In the genomic region with DNA sequence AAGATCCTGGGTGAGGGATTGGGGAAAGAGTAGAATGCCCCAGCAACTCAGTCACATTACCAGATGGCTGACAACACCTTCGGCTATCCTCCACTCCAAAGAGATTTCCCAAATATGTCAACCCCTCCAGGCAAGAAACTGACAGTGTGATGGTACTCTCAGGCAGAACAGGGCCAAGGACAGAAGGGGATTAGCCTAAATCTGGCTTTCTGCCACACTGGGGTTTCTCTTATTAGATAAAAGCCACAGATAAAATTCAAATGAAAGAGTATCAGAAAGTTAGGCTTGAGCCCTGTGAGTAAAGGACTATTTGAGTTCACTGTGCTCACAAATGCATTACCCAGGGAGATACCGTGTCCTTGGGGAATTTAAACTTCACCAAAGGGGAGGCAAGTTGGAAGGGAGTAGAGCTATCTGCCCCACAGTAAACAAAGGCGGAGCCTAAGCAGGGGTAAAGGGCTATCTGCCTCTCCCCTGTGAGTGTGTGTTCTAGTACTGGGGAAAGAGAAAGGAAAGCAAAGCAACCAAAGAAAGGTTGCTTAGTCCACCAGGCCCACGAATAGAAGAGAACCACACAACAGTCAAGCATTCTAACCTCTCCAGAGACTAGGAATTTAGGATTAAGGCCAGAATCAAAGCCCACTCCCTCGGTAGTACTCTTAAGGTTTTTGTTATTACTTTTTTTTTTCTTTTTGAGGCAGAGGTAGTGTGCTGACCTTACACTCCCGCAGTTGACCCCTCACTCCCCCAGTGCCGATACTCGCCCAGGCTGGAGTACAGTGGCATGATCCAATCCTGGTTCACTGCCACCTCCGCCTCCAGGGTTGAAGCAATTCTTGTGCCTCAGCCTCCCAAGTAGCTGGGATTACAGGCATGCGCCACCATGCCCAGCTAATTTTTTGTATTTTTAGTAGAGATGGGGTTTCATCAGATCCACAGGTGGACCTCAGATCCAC, we compare ENCODE assay signal across 9 cellular contexts. TPM values are rescaled to one million over a fixed set of nuclear protein-coding genes. Genes with fewer than 3 reads are reported as not detected.
DNase-seq lines count a peak whose midpoint lies in the region; ATAC-seq and TF ChIP-seq lines count a peak whose summit lies in the region.
"Had no signal": no experiment of that assay in that cellular context is flagged by ENCODE, and none has a peak within 500 bp of the region (broad histone marks: within the 10 kb centered on the region; RNA-seq: fewer than 3 reads in every experiment).

No MANE protein-coding gene starts in this region.

- no peak overlapping the region for H2BK5ac ChIP-seq in neuronal stem cell (ENCODE audit: low read length)

- no peak overlapping the region for H2BK120ac ChIP-seq in neuronal stem cell (ENCODE audit: low read depth, low read length)

- H3K4me1 ChIP-seq in OCI-LY1 (ENCODE audit: insufficient read depth, low read length, severe bottlenecking) (peaks cover 50% of the 10 kb centered on the region), neuronal stem cell (ENCODE audit: control insufficient read depth in 2 of 2, insufficient read depth in 1 of 2, low read depth in 1 of 2, low read length in 2 of 2) (peaks cover 22 to 31% of the 10 kb centered on the region in 2 donors)

- H3K79me1 ChIP-seq in neuronal stem cell (ENCODE audit: low read depth, low read length), result peaks cover 5% of the 10 kb centered on the region

- H3K27me3 Mint-ChIP-seq in effector memory CD8-positive, alpha-beta T cell, result no peaks in the 10 kb centered on the region

- H3K27ac Mint-ChIP-seq in effector memory CD8-positive, alpha-beta T cell, result peak overlapping the region; percentile 85 to 96

- no peaks in the 10 kb centered on the region for H3K9me2 ChIP-seq in OCI-LY1 (ENCODE audit: low read depth, low read length)

- H3K4me3 Mint-ChIP-seq in effector memory CD8-positive, alpha-beta T cell, result peak overlapping the region; percentile 96 to 100

- H3K4me1 Mint-ChIP-seq in effector memory CD8-positive, alpha-beta T cell (ENCODE audit: low read depth in 2 of 2), result peaks cover 59 to 72% of the 10 kb centered on the region in 2 donors

- H3K36me3 ChIP-seq in OCI-LY1 (ENCODE audit: insufficient read depth, low read length) (peaks cover 38% of the 10 kb centered on the region), neuronal stem cell (replicated peaks in 1 of 2; ENCODE audit: control insufficient read depth in 2 of 2, insufficient read depth in 2 of 2, low read length in 2 of 2) (peaks cover 6 to 49% of the 10 kb centered on the region in 2 donors)

- H3F3A ChIP-seq in OCI-LY1 (ENCODE audit: insufficient read depth, low read length), result no peaks in the 10 kb centered on the region

- peaks cover 65% of the 10 kb centered on the region for H3K36me3 Mint-ChIP-seq in effector memory CD8-positive, alpha-beta T cell (ENCODE audit: insufficient read depth)

- no peak overlapping the region for H3K4ac ChIP-seq in neuronal stem cell (ENCODE audit: low read length)

- peak; percentile 70 for DNase-seq in D341Med (ENCODE audit: low spot score)
- DNase-seq in effector memory CD8-positive, alpha-beta T cell, result no peak
- DNase-seq in neuronal stem cell (ENCODE audit: low spot score), result no peak
- DNase-seq in germinal center (ENCODE audit: low spot score), result no peak
- DNase-seq: brain microvascular endothelial cell had no signal

- no peak overlapping the region for H4K91ac ChIP-seq in neuronal stem cell (ENCODE audit: low read depth, low read length, poor library complexity)

- no peaks in the 10 kb centered on the region for H4K20me1 ChIP-seq in OCI-LY1 (ENCODE audit: insufficient read depth, low read length)

- H3K4me3 ChIP-seq in OCI-LY1 (ENCODE audit: low read depth, low read length, poor library complexity, severe bottlenecking) (no peak overlapping the region), neuronal stem cell (ENCODE audit: low read length in 2 of 2) (no peak overlapping the region)

- H4K8ac ChIP-seq in neuronal stem cell (ENCODE audit: low read depth, low read length), result no peak overlapping the region

- H2BK12ac ChIP-seq in neuronal stem cell (ENCODE audit: low read length), result no peak overlapping the region

- no peak overlapping the region for H3K18ac ChIP-seq in neuronal stem cell (ENCODE audit: low read length)

- H2AFZ ChIP-seq in OCI-LY1 (ENCODE audit: low read length) (no peak overlapping the region), neuronal stem cell (ENCODE audit: low read length) (no peak overlapping the region)

- H3K9me3 ChIP-seq in OCI-LY1 (ENCODE audit: low read length), result no peaks in the 10 kb centered on the region
- H3K9me3 ChIP-seq in neuronal stem cell (replicated peaks in 1 of 2; ENCODE audit: control insufficient read depth in 2 of 2, insufficient read depth in 1 of 2, low read depth in 1 of 2, low read length in 2 of 2), result no peaks in the 10 kb centered on the region

- ATAC-seq in effector memory CD8-positive, alpha-beta T cell (replicated peaks), result no peak
- ATAC-seq in GM18861 (IDR thresholded peaks at IDR 0.05; ENCODE audit: unreplicated experiment) (no peak), GM18867 (IDR thresholded peaks at IDR 0.05; ENCODE audit: unreplicated experiment) (no peak), HG02678 (IDR thresholded peaks at IDR 0.05; ENCODE audit: unreplicated experiment) (no peak)

- peak overlapping the region; percentile 8 for H3K27ac ChIP-seq in OCI-LY1 (ENCODE audit: low read depth, low read length, poor library complexity, severe bottlenecking)
- H3K27ac ChIP-seq in neuronal stem cell (replicated peaks; ENCODE audit: low read length), result peak overlapping the region; percentile 48
- H3K27ac ChIP-seq: brain microvascular endothelial cell had no signal

- no peaks in the 10 kb centered on the region for H3K27me3 ChIP-seq in OCI-LY1 (ENCODE audit: insufficient read depth, low read length)
- H3K27me3 ChIP-seq in neuronal stem cell (ENCODE audit: control insufficient read depth in 3 of 3, insufficient read depth in 3 of 3, low read depth in 1 of 3, low read length in 3 of 3), result no peaks in the 10 kb centered on the region
- H3K27me3 ChIP-seq: brain microvascular endothelial cell had no signal

- no CpG with 5 or more reads among the region's 10 CpGs for WGBS in neuronal stem cell (ENCODE audit: extremely low coverage in 2 of 2, insufficient read length in 2 of 2, insufficient replicate concordance in 1 of 2), 2 donors

- TF ChIP-seq CTCF in OCI-LY1 (IDR thresholded peaks at IDR 0.05; ENCODE audit: low read length), result no peak

- no peaks in the 10 kb centered on the region for H3K9me3 Mint-ChIP-seq in effector memory CD8-positive, alpha-beta T cell

- H3K4me2 ChIP-seq in OCI-LY1 (ENCODE audit: low read length) (peak overlapping the region; percentile 62; the same call in 1 of the 2 replicates), neuronal stem cell (ENCODE audit: insufficient read depth, low read length, poor library complexity, severe bottlenecking) (no peak overlapping the region)

- H3K14ac ChIP-seq in neuronal stem cell (ENCODE audit: low read length), result no peak overlapping the region

- H3K23ac ChIP-seq in neuronal stem cell (ENCODE audit: low read depth, low read length, poor library complexity), result no peak overlapping the region

- H3K9ac ChIP-seq in OCI-LY1 (ENCODE audit: low read length) (no peak overlapping the region; the same call in 1 of the 2 replicates), neuronal stem cell (ENCODE audit: low read depth, low read length, poor library complexity) (no peak overlapping the region)

- H3K79me2 ChIP-seq in OCI-LY1 (ENCODE audit: insufficient read depth, low read length), result peaks cover 67% of the 10 kb centered on the region

- H2AK5ac ChIP-seq in neuronal stem cell (ENCODE audit: low read depth, low read length), result no peak overlapping the region

- H2BK15ac ChIP-seq in neuronal stem cell (ENCODE audit: low read length), result no peak overlapping the region

RNA-seq across cellular contexts. Expression of a gene that starts 12.8 kb away (rescaled TPM):
- polyA plus RNA-seq in neuronal stem cell (2013, experiment 1 of 2), result 202 TPM
- 205 TPM for polyA plus RNA-seq in neuronal stem cell (2013, experiment 2 of 2)

RNA-seq across cellular contexts. Expression of a gene that starts 24.3 kb away (rescaled TPM):
- polyA plus RNA-seq in neuronal stem cell (2013, experiment 1 of 2), result not detected
- not detected for polyA plus RNA-seq in neuronal stem cell (2013, experiment 2 of 2)

RNA-seq across cellular contexts. Expression of a gene that starts 27.0 kb away (rescaled TPM):
- not detected for polyA plus RNA-seq in neuronal stem cell (2013, experiment 1 of 2)
- polyA plus RNA-seq in neuronal stem cell (2013, experiment 2 of 2), result 0.24 TPM

RNA-seq across cellular contexts. Expression of a gene that starts 41.6 kb away (rescaled TPM):
- 156 TPM for polyA plus RNA-seq in neuronal stem cell (2013, experiment 1 of 2)
- polyA plus RNA-seq in neuronal stem cell (2013, experiment 2 of 2), result 157 TPM
